In the genomic region with DNA sequence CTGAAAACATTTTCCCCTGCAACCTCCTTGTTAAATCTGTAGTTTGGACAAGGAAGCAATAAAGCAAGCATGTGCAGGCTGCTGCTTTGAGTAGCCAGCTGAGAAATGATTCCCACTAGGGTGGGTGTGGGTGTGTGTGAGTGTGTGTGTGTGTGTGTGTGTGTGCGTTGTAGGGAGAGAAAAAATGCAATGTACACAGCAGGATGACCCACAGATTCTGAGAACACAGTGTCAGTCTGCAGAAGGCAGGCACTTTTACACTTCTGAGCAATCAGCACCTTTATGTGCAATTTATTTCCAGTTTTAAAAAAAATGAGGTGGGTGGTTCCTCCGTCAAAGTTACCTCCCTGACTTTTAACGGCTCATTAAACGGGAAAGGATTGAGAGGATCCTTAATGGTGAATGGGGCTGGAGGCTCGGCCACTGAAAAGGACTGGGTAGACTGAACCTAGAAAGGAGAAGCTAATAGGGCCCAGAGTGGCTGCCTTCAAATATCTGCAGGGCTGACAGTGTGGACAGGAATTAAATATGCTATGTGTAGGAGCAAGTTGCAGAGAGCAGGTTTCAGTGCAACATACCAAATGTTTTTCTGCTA, we compare ENCODE assay signal across 18 cellular contexts. TPM values are rescaled to one million over a fixed set of nuclear protein-coding genes. Genes with fewer than 3 reads are reported as not detected.
DNase-seq lines count a peak whose midpoint lies in the region; ATAC-seq, FAIRE-seq and TF ChIP-seq lines count a peak whose summit lies in the region.
"Had no signal": no experiment of that assay in that cellular context is flagged by ENCODE, and none has a peak within 500 bp of the region (broad histone marks: within the 10 kb centered on the region; RNA-seq: fewer than 3 reads in every experiment).

No MANE protein-coding gene starts in this region.

- FAIRE-seq in astrocyte (lab: Jason Lieb, UNC) (no peak), small intestine (lab: Jason Lieb, UNC) (no peak)
- FAIRE-seq: bronchial epithelial cell, keratinocyte had no signal

- H3K4me3 Mint-ChIP-seq in astrocyte (ENCODE audit: unreplicated experiment): no peak overlapping the region
- H3K4me3 Mint-ChIP-seq: endodermal cell had no signal

- peak overlapping the region; percentile 100 for H3K27ac Mint-ChIP-seq in astrocyte (ENCODE audit: unreplicated experiment)
- H3K27ac Mint-ChIP-seq: endodermal cell had no signal

- no peaks in the 10 kb centered on the region for H3K36me3 Mint-ChIP-seq in astrocyte (ENCODE audit: low read depth, unreplicated experiment)

- peaks cover 59% of the 10 kb centered on the region for H3K4me1 Mint-ChIP-seq in astrocyte (ENCODE audit: low read depth, unreplicated experiment)

- peaks cover 2% of the 10 kb centered on the region for H3K9me3 Mint-ChIP-seq in astrocyte (ENCODE audit: unreplicated experiment)
- H3K9me3 Mint-ChIP-seq: endodermal cell had no signal

- H3K4me1 ChIP-seq in astrocyte (ENCODE audit: insufficient read depth, low read length) (peaks cover 3% of the 10 kb centered on the region), small intestine (ENCODE audit: control insufficient read depth in 2 of 2, insufficient read depth in 1 of 2, low read depth in 1 of 2, low read length in 1 of 2) (no peaks in the 10 kb centered on the region), body of pancreas (no peaks in the 10 kb centered on the region), adrenal gland (replicated peaks in 1 of 2) (no peaks in the 10 kb centered on the region)
- H3K4me1 ChIP-seq: upper lobe of left lung had no signal

- no peak overlapping the region for H3K9ac ChIP-seq in astrocyte (ENCODE audit: low read length)

- H3K79me2 ChIP-seq in astrocyte (ENCODE audit: insufficient read depth, low read length): no peaks in the 10 kb centered on the region

- H3K27me3 ChIP-seq in astrocyte (ENCODE audit: insufficient read depth, low read length) (no peaks in the 10 kb centered on the region), small intestine (ENCODE audit: control insufficient read depth in 2 of 2, insufficient read depth in 2 of 2, low read length in 2 of 2) (no peaks in the 10 kb centered on the region), body of pancreas (no peaks in the 10 kb centered on the region), adrenal gland (no peaks in the 10 kb centered on the region)
- H3K27me3 ChIP-seq: upper lobe of left lung had no signal

- H3K36me3 ChIP-seq in astrocyte (ENCODE audit: insufficient read depth, low read length): no peaks in the 10 kb centered on the region
- H3K36me3 ChIP-seq in small intestine (ENCODE audit: control insufficient read depth in 2 of 2, insufficient read depth in 2 of 2, low read length in 2 of 2): no peaks in the 10 kb centered on the region
- H3K36me3 ChIP-seq in body of pancreas (replicated peaks in 1 of 2; ENCODE audit: insufficient read depth in 1 of 2, low read depth in 2 of 2): no peaks in the 10 kb centered on the region
- no peaks in the 10 kb centered on the region for H3K36me3 ChIP-seq in adrenal gland (replicated peaks in 1 of 2)
- H3K36me3 ChIP-seq: upper lobe of left lung had no signal

- TF ChIP-seq CTCF in astrocyte (IDR thresholded peaks at IDR 0.05; ENCODE audit: insufficient read depth, low read depth, low read length): no peak
- no peak for TF ChIP-seq CTCF in body of pancreas (IDR thresholded peaks at IDR 0.05)
- no peak for TF ChIP-seq CTCF in adrenal gland (IDR thresholded peaks at IDR 0.05)

- WGBS in small intestine, 3 donors: 35 to 56% (median 44%) methylated on average over 5 of the region's 5 CpGs
- 59 to 76% methylated on average over 5 of the region's 5 CpGs for WGBS in body of pancreas, 2 donors
- 74 to 83% (median 78%) methylated on average over 5 of the region's 5 CpGs for WGBS in adrenal gland, 4 donors

- no peak overlapping the region for H2AFZ ChIP-seq in astrocyte (ENCODE audit: low read depth, low read length)

- H4K20me1 ChIP-seq in astrocyte (ENCODE audit: insufficient read depth, low read length): no peaks in the 10 kb centered on the region

- ATAC-seq in body of pancreas: no peak

- H3K9me3 ChIP-seq in astrocyte (ENCODE audit: insufficient read depth, low read depth, low read length) (no peaks in the 10 kb centered on the region), small intestine (ENCODE audit: control insufficient read depth, low read depth) (no peaks in the 10 kb centered on the region), body of pancreas (no peaks in the 10 kb centered on the region), adrenal gland (replicated peaks in 1 of 3) (no peaks in the 10 kb centered on the region)
- H3K9me3 ChIP-seq: upper lobe of left lung had no signal

- H3K27ac ChIP-seq in astrocyte (ENCODE audit: low read depth, low read length) (no peak overlapping the region), small intestine (ENCODE audit: low read depth in 1 of 2, low read length in 1 of 2) (no peak overlapping the region), body of pancreas (no peak overlapping the region), adrenal gland (no peak overlapping the region)
- H3K27ac ChIP-seq: 22Rv1, C4-2B, upper lobe of left lung had no signal

- H3K4me2 ChIP-seq in astrocyte (ENCODE audit: low read length): no peak overlapping the region

- intact Hi-C loops in body of pancreas (cut with DNase I) (no loop called here), adrenal gland (cut with DNase I) (no loop called here)

- DNase-seq in NCI-H1417 (lab: John Stamatoyannopoulos, UW) (peak; percentile 12 to 82 (median 57)), NCI-H1417 treated with DMSO at 0.1 percent for 48 hours (lab: John Stamatoyannopoulos, UW) (no peak), astrocyte (ENCODE audit: low read depth) (peak; percentile 40), left kidney (ENCODE audit: low read depth, low spot score) (peak; percentile 91), small intestine (peak; percentile 17), activated gamma-delta T cell (lab: John Stamatoyannopoulos, UW) (no peak), body of pancreas (no peak), adrenal gland (no peak)
- DNase-seq: activated naive CD4-positive, alpha-beta T cell treated with Interleukin-2 at 50 U/mL for 16 hours; endodermal cell; NCI-H2081 treated with DMSO at 0.1 percent for 48 hours; stimulated activated CD4-positive, alpha-beta T cell treated with anti-CD3 and anti-CD28 coated beads, Interleukin-2, amount 100 ng/mL, for 24 hours; stimulated activated CD8-positive, alpha-beta memory T cell treated with anti-CD3 and anti-CD28 coated beads, Interleukin-4, amount 100 ng/mL, for 48 hours; upper lobe of left lung had no signal

- H3K4me3 ChIP-seq in astrocyte (ENCODE audit: insufficient read depth, low read depth, low read length) (no peak overlapping the region), small intestine (ENCODE audit: low read depth in 1 of 2, low read length in 2 of 2) (no peak overlapping the region), body of pancreas (no peak overlapping the region), adrenal gland (no peak overlapping the region)
- H3K4me3 ChIP-seq: upper lobe of left lung had no signal

- H3K27me3 Mint-ChIP-seq in astrocyte (ENCODE audit: low read depth, unreplicated experiment): peaks cover 8% of the 10 kb centered on the region

- TF ChIP-seq POLR2A in body of pancreas (IDR thresholded peaks at IDR 0.05): no peak
- TF ChIP-seq POLR2A in adrenal gland (IDR thresholded peaks at IDR 0.05): no peak

RNA-seq across cellular contexts. Expression of gene LIPC, which starts 38.5 kb away (rescaled TPM):
- total RNA-seq in astrocyte (not detected in 2 replicates), body of pancreas (1 to 10 TPM; 1.6 to 2.3 TPM), adrenal gland (1 to 10 TPM in 1 of 8 donors, under 1 TPM in 4, not detected in 3; 0.11 to 1.0 (median 0.18) TPM)
- polyA plus RNA-seq in small intestine (1 to 10 TPM in 2 of 3 donors, under 1 TPM in 1; 0.98 to 2.0 (median 1.4) TPM), adrenal gland (under 1 TPM in 2 of 3 donors, not detected in 1; 0.24 to 0.48 TPM)
- total RNA-seq: endodermal cell had no signal
- polyA plus RNA-seq: keratinocyte had no signal

Comparison
In these comparisons a context has a peak if more than half of its experiments do, and no peak if none do; other contexts are left out.
1. DNase-seq: peak in NCI-H1417 (3 of 3), astrocyte (single experiment), left kidney (single experiment) and small intestine (single experiment); none in NCI-H1417 treated with DMSO at 0.1 percent for 48 hours (single experiment), activated gamma-delta T cell (single experiment), body of pancreas (0 of 4) and adrenal gland (0 of 7).